13 cellular contexts compared by ENCODE assay signal in genomic region chr13:92716749-92717148, GRCh38.
DNase-seq lines count a peak whose midpoint lies in the region; ATAC-seq and TF ChIP-seq lines count a peak whose summit lies in the region.
"Had no signal": no experiment of that assay in that cellular context is flagged by ENCODE, and none has a peak within 500 bp of the region (broad histone marks: within the 10 kb centered on the region; RNA-seq: fewer than 3 reads in every experiment).

No MANE protein-coding gene starts in this region.

- no peaks in the 10 kb centered on the region for H3K4me1 ChIP-seq in foreskin keratinocyte

- no peak for ATAC-seq in foreskin keratinocyte
- no peak for ATAC-seq in stimulated activated memory B cell treated with anti-CD40 and anti-IgM and Interleukin-4, amounts not matched to agents 10 μg/mL and 1 μg/mL and 100 μg/mL, for 72 hours
- ATAC-seq: mucosa of descending colon had no signal

- H3K27me3 Mint-ChIP-seq in stimulated activated memory B cell treated with anti-CD40 and anti-IgM and Interleukin-4, amounts not matched to agents 10 μg/mL and 1 μg/mL and 100 μg/mL, for 72 hours, result no peaks in the 10 kb centered on the region
- H3K27me3 Mint-ChIP-seq: activated CD4-positive, alpha-beta memory T cell treated with anti-CD3 and anti-CD28 coated beads for 36 hours; activated naive CD8-positive, alpha-beta T cell treated with anti-CD3 and anti-CD28 coated beads, Interleukin-2, amount 10 ng/mL, durations not matched to agents 7 days and 5 days had no signal

- H3K9me3 ChIP-seq in SK-N-MC (ENCODE audit: low read depth, low read length), result no peaks in the 10 kb centered on the region
- H3K9me3 ChIP-seq: mucosa of descending colon had no signal

- peak; percentile 51 for TF ChIP-seq CTCF in foreskin keratinocyte (conservative IDR thresholded peaks at IDR 0.05)

- H3K27ac Mint-ChIP-seq in stimulated activated memory B cell treated with anti-CD40 and anti-IgM and Interleukin-4, amounts not matched to agents 10 μg/mL and 1 μg/mL and 100 μg/mL, for 72 hours, result no peak overlapping the region
- H3K27ac Mint-ChIP-seq: activated CD4-positive, alpha-beta memory T cell treated with anti-CD3 and anti-CD28 coated beads for 36 hours; activated naive CD8-positive, alpha-beta T cell treated with anti-CD3 and anti-CD28 coated beads, Interleukin-2, amount 10 ng/mL, durations not matched to agents 7 days and 5 days had no signal

- H3K4me3 ChIP-seq in SK-N-MC, result no peak overlapping the region
- H3K4me3 ChIP-seq: mucosa of descending colon had no signal

- peaks cover 3% of the 10 kb centered on the region for H3K9me3 Mint-ChIP-seq in stimulated activated memory B cell treated with anti-CD40 and anti-IgM and Interleukin-4, amounts not matched to agents 10 μg/mL and 1 μg/mL and 100 μg/mL, for 72 hours
- H3K9me3 Mint-ChIP-seq: activated naive CD8-positive, alpha-beta T cell treated with anti-CD3 and anti-CD28 coated beads, Interleukin-2, amount 10 ng/mL, durations not matched to agents 7 days and 5 days had no signal

- H3K4me3 Mint-ChIP-seq in stimulated activated memory B cell treated with anti-CD40 and anti-IgM and Interleukin-4, amounts not matched to agents 10 μg/mL and 1 μg/mL and 100 μg/mL, for 72 hours, result no peak overlapping the region
- H3K4me3 Mint-ChIP-seq: activated CD4-positive, alpha-beta memory T cell treated with anti-CD3 and anti-CD28 coated beads for 36 hours; activated naive CD8-positive, alpha-beta T cell treated with anti-CD3 and anti-CD28 coated beads, Interleukin-2, amount 10 ng/mL, durations not matched to agents 7 days and 5 days had no signal

- H3K9ac ChIP-seq in SK-N-MC (ENCODE audit: insufficient read length), result no peak overlapping the region

- H3K36me3 Mint-ChIP-seq in stimulated activated memory B cell treated with anti-CD40 and anti-IgM and Interleukin-4, amounts not matched to agents 10 μg/mL and 1 μg/mL and 100 μg/mL, for 72 hours, result no peaks in the 10 kb centered on the region
- H3K36me3 Mint-ChIP-seq: activated CD4-positive, alpha-beta memory T cell treated with anti-CD3 and anti-CD28 coated beads for 36 hours; activated naive CD8-positive, alpha-beta T cell treated with anti-CD3 and anti-CD28 coated beads, Interleukin-2, amount 10 ng/mL, durations not matched to agents 7 days and 5 days had no signal

- H3K27me3 ChIP-seq in foreskin keratinocyte, result no peaks in the 10 kb centered on the region

- H3K36me3 ChIP-seq in SK-N-MC (ENCODE audit: insufficient read depth, low read length), result no peaks in the 10 kb centered on the region

- DNase-seq in GM04504 (ENCODE audit: low read depth) (peak; percentile 2), SK-N-MC (ENCODE audit: low read depth, low spot score) (peak; percentile 47), foreskin keratinocyte (peak in 1 of 2 donors; percentile 13), stromal cell of bone marrow (ENCODE audit: low read depth) (peak; percentile 24), UCSD-AML1 (lab: John Stamatoyannopoulos, UW; ENCODE audit: unreplicated experiment) (no peak), activated gamma-delta T cell treated with Interleukin-2 at 50 U/mL for 16 hours (no peak)
- DNase-seq: activated CD4-positive, alpha-beta memory T cell treated with anti-CD3 and anti-CD28 coated beads for 36 hours; activated naive CD8-positive, alpha-beta T cell treated with anti-CD3 and anti-CD28 coated beads, Interleukin-2, amount 10 ng/mL, durations not matched to agents 7 days and 5 days; erythroblast; mucosa of descending colon; SIG-M5; stimulated activated naive CD4-positive, alpha-beta T cell had no signal

- 0 out of 2 replicates have a peak overlapping the region, but pooled peaks have one; percentile 15 for H3K27ac ChIP-seq in SK-N-MC
- H3K27ac ChIP-seq in foreskin keratinocyte, result no peak overlapping the region

- H3K4me1 Mint-ChIP-seq in stimulated activated memory B cell treated with anti-CD40 and anti-IgM and Interleukin-4, amounts not matched to agents 10 μg/mL and 1 μg/mL and 100 μg/mL, for 72 hours, result no peaks in the 10 kb centered on the region
- H3K4me1 Mint-ChIP-seq: activated naive CD8-positive, alpha-beta T cell treated with anti-CD3 and anti-CD28 coated beads, Interleukin-2, amount 10 ng/mL, durations not matched to agents 7 days and 5 days had no signal

Comparison
In these comparisons a context has a peak if more than half of its experiments do, and no peak if none do; other contexts are left out.
1. DNase-seq: peak in GM04504 (single experiment), SK-N-MC (single experiment) and stromal cell of bone marrow (single experiment); none in UCSD-AML1 (single experiment) and activated gamma-delta T cell treated with Interleukin-2 at 50 U/mL for 16 hours (single experiment).